ENCODE assay signal across 8 cellular contexts in genomic region chr3:183178512-183178832, GRCh38. TPM values are rescaled to one million over a fixed set of nuclear protein-coding genes. Genes with fewer than 3 reads are reported as not detected.
DNase-seq lines count a peak whose midpoint lies in the region; ATAC-seq and TF ChIP-seq lines count a peak whose summit lies in the region.

No MANE protein-coding gene starts in this region.

- H3K36me3 ChIP-seq in iPS DF 6.9 (ENCODE audit: control insufficient read depth, insufficient read depth, low read length), result no peaks in the 10 kb centered on the region
- H3K36me3 ChIP-seq in skeletal muscle tissue (ENCODE audit: control insufficient read depth in 3 of 3, insufficient read depth in 3 of 3, low read length in 3 of 3), result no peaks in the 10 kb centered on the region

- H3K9ac ChIP-seq in skeletal muscle tissue (ENCODE audit: low read depth in 1 of 3, low read length in 3 of 3), result peak overlapping the region in 2 of 3 donors; percentile 56 to 64

- POLR2A ChIA-PET in activated CD4-positive, alpha-beta memory T cell treated with anti-CD3 and anti-CD28 coated beads, Interleukin-2, amount 10 ng/mL, durations not matched to agents 7 days and 5 days (lab: Charles Lee), result interaction anchor here (0.6 kb wide), 1 partner anchor 259 kb away, joined by 3 read pairs; no protein-coding TSS in a partner anchor

- no peaks in the 10 kb centered on the region for H3K9me3 ChIP-seq in iPS DF 6.9 (ENCODE audit: control insufficient read depth, insufficient read depth, low read length)
- no peaks in the 10 kb centered on the region for H3K9me3 ChIP-seq in skeletal muscle tissue (ENCODE audit: control insufficient read depth in 3 of 3, low read length in 3 of 3)

- H3K27ac Mint-ChIP-seq in activated CD4-positive, alpha-beta memory T cell treated with anti-CD3 and anti-CD28 coated beads, Interleukin-2, amount 10 ng/mL, durations not matched to agents 7 days and 5 days, result no peak overlapping the region

- no peak for ATAC-seq in HG03457 (IDR thresholded peaks at IDR 0.05; ENCODE audit: unreplicated experiment)

- H3K9me3 Mint-ChIP-seq in activated CD4-positive, alpha-beta memory T cell treated with anti-CD3 and anti-CD28 coated beads, Interleukin-2, amount 10 ng/mL, durations not matched to agents 7 days and 5 days, result no peaks in the 10 kb centered on the region

- no peaks in the 10 kb centered on the region for H3K36me3 Mint-ChIP-seq in activated CD4-positive, alpha-beta memory T cell treated with anti-CD3 and anti-CD28 coated beads, Interleukin-2, amount 10 ng/mL, durations not matched to agents 7 days and 5 days (ENCODE audit: low read depth)

- H3K4me1 ChIP-seq in iPS DF 6.9 (ENCODE audit: control insufficient read depth, insufficient read depth, low read length) (peaks cover 2% of the 10 kb centered on the region; the same call in 1 of the 2 replicates), skeletal muscle tissue (ENCODE audit: control insufficient read depth in 3 of 3, insufficient read depth in 3 of 3, low read length in 3 of 3) (peaks cover 6 to 11% (median 9%) of the 10 kb centered on the region in 3 donors)

- 100% methylated on average over 1 of the region's 6 CpGs for WGBS in iPS DF 6.9 (ENCODE audit: insufficient coverage, insufficient read length)

- H3K27ac ChIP-seq in iPS DF 6.9 (ENCODE audit: low read length), result no peak overlapping the region
- no peak overlapping the region for H3K27ac ChIP-seq in skeletal muscle tissue (ENCODE audit: low read depth, low read length)

- no peak for TF ChIP-seq CTCF in GM12864 (IDR thresholded peaks at IDR 0.05; ENCODE audit: low read depth, low read length, missing control alignments)

- CTCF ChIA-PET in activated CD4-positive, alpha-beta memory T cell treated with anti-CD3 and anti-CD28 coated beads, Interleukin-2, amount 10 ng/mL, durations not matched to agents 7 days and 5 days (lab: Charles Lee), result interaction anchor here (0.7 to 2.4 kb wide), 6 partner anchors 13 to 207 kb away, joined by 3 to 7 read pairs (median 4); no protein-coding TSS in a partner anchor

- peaks cover 12% of the 10 kb centered on the region for H3K4me1 Mint-ChIP-seq in activated CD4-positive, alpha-beta memory T cell treated with anti-CD3 and anti-CD28 coated beads, Interleukin-2, amount 10 ng/mL, durations not matched to agents 7 days and 5 days

- H3K4me3 ChIP-seq in GM12864 (ENCODE audit: low read depth, low read length) (peak overlapping the region; percentile 5; the same call in 1 of the 2 replicates), iPS DF 6.9 (ENCODE audit: low read length) (peak overlapping the region; percentile 65; the same call in 1 of the 2 replicates), skeletal muscle tissue (ENCODE audit: low read length in 3 of 3) (peak overlapping the region; percentile 60 to 72 (median 63))

- H3K27me3 Mint-ChIP-seq in activated CD4-positive, alpha-beta memory T cell treated with anti-CD3 and anti-CD28 coated beads, Interleukin-2, amount 10 ng/mL, durations not matched to agents 7 days and 5 days, result peaks cover 35% of the 10 kb centered on the region

- H3K27me3 ChIP-seq in iPS DF 6.9 (ENCODE audit: control insufficient read depth, insufficient read depth, low read length) (peaks cover 5% of the 10 kb centered on the region; the same call in 1 of the 2 replicates), skeletal muscle tissue (ENCODE audit: control insufficient read depth in 3 of 3, insufficient read depth in 3 of 3, low read length in 3 of 3) (peaks cover 23 to 32% (median 32%) of the 10 kb centered on the region in 3 donors)

- DNase-seq in GM12864 (ENCODE audit: low read depth) (no peak), iPS DF 6.9 (ENCODE audit: low read depth, low spot score) (no peak), occipital lobe (lab: John Stamatoyannopoulos, UW) (no peak), NCI-H2171 (lab: John Stamatoyannopoulos, UW) (no peak), Ammon's horn (ENCODE audit: low spot score) (no peak)
- DNase-seq in activated CD4-positive, alpha-beta memory T cell treated with anti-CD3 and anti-CD28 coated beads, Interleukin-2, amount 10 ng/mL, durations not matched to agents 7 days and 5 days, result no peak

- H3K4me3 Mint-ChIP-seq in activated CD4-positive, alpha-beta memory T cell treated with anti-CD3 and anti-CD28 coated beads, Interleukin-2, amount 10 ng/mL, durations not matched to agents 7 days and 5 days, result peak overlapping the region; percentile 65

RNA-seq across cellular contexts. Expression of gene LAMP3, which starts 15.9 kb away (rescaled TPM):
- total RNA-seq in activated CD4-positive, alpha-beta memory T cell treated with anti-CD3 and anti-CD28 coated beads, Interleukin-2, amount 10 ng/mL, durations not matched to agents 7 days and 5 days, result 10 to 100 TPM; 13.6 to 13.8 TPM
- total RNA-seq in skeletal muscle tissue, result under 0.01 TPM
- total RNA-seq in occipital lobe, result not detected

Comparison
In these comparisons a context has a peak if more than half of its experiments do, and no peak if none do; other contexts are left out.
1. H3K4me3 ChIP-seq: peak in every context shown above with its lines; median percentile 65 in iPS DF 6.9; 63 in skeletal muscle tissue; 5 in GM12864.
2. RNA of gene LAMP3, which starts 15.9 kb away (total RNA-seq): 13.6 to 13.8 TPM in activated CD4-positive, alpha-beta memory T cell treated with anti-CD3 and anti-CD28 coated beads, Interleukin-2, amount 10 ng/mL, durations not matched to agents 7 days and 5 days; under 0.01 TPM in skeletal muscle tissue (single experiment) and not detected in occipital lobe (single experiment); every median in the first group is over 10 times any median in the second.